In genomic region chr5:179869101-179869500, GRCh38 we compare ENCODE assay signal across 17 cellular contexts. TPM values are rescaled to one million over a fixed set of nuclear protein-coding genes. Genes with fewer than 3 reads are reported as not detected.
DNase-seq lines count a peak whose midpoint lies in the region; TF ChIP-seq lines count a peak whose summit lies in the region.
"Had no signal": no experiment of that assay in that cellular context is flagged by ENCODE, and none has a peak within 500 bp of the region (broad histone marks: within the 10 kb centered on the region; RNA-seq: fewer than 3 reads in every experiment).

No MANE protein-coding gene starts in this region.

- H3K27me3 Mint-ChIP-seq in nephron progenitor cell (ENCODE audit: low read depth, poor library complexity), result peaks cover 6% of the 10 kb centered on the region
- H3K27me3 Mint-ChIP-seq: CD4-positive, alpha-beta T cell had no signal

- peaks cover 19% of the 10 kb centered on the region for H3K36me3 Mint-ChIP-seq in nephron progenitor cell (ENCODE audit: low read depth)

- peaks cover 52% of the 10 kb centered on the region for H3K36me3 ChIP-seq in left ventricle myocardium inferior

- intact Hi-C loops in left ventricle myocardium inferior (cut with micrococcal nuclease) (no loop called here), cardiac septum (cut with DNase I) (no loop called here)

- H3K4me1 Mint-ChIP-seq in nephron progenitor cell, result peaks cover 39% of the 10 kb centered on the region

- H3K27ac ChIP-seq in left ventricle myocardium inferior (replicated peaks), result peak overlapping the region; percentile 73
- H3K27ac ChIP-seq: SK-N-MC had no signal

- TF ChIP-seq CTCF in left ventricle myocardium inferior (IDR thresholded peaks at IDR 0.05; ENCODE audit: borderline replicate concordance), result no peak
- no peak for TF ChIP-seq CTCF in nephron progenitor cell (IDR thresholded peaks at IDR 0.05)

- no peaks in the 10 kb centered on the region for H3K9me3 Mint-ChIP-seq in nephron progenitor cell
- H3K9me3 Mint-ChIP-seq: CD4-positive, alpha-beta T cell had no signal

- no peak overlapping the region for H3K4me3 ChIP-seq in left ventricle myocardium inferior
- H3K4me3 ChIP-seq: HAP-1, SK-N-MC had no signal

- DNase-seq in left ventricle myocardium inferior, result no peak
- no peak for DNase-seq in cardiac septum (ENCODE audit: low spot score)
- peak; percentile 71 for DNase-seq in NCI-H146 (lab: John Stamatoyannopoulos, UW)
- DNase-seq in nephron progenitor cell, result no peak
- DNase-seq in NCI-H128 (lab: John Stamatoyannopoulos, UW; ENCODE audit: unreplicated experiment), result no peak
- no peak for DNase-seq in AG08396 (ENCODE audit: low spot score)
- no peak for DNase-seq in SW 1271 (lab: John Stamatoyannopoulos, UW)
- DNase-seq: ACHN; CD4-positive, alpha-beta T cell; DMS79 treated with DMSO at 0.1 percent for 48 hours; NCI-H1105 treated with DMSO at 0.1 percent for 48 hours; NCI-H2029; NCI-H2171 treated with DMSO at 0.1 percent for 48 hours; NCI-H446 treated with DMSO at 0.1 percent for 48 hours; NCI-H82 had no signal

- peak overlapping the region; percentile 69 for H3K27ac Mint-ChIP-seq in nephron progenitor cell
- H3K27ac Mint-ChIP-seq: CD4-positive, alpha-beta T cell had no signal

- H3K4me1 ChIP-seq in left ventricle myocardium inferior, result peaks cover 36% of the 10 kb centered on the region

- no peaks in the 10 kb centered on the region for H3K27me3 ChIP-seq in left ventricle myocardium inferior (ENCODE audit: low read depth)

- no peaks in the 10 kb centered on the region for H3K9me3 ChIP-seq in left ventricle myocardium inferior (replicated peaks)
- H3K9me3 ChIP-seq: HAP-1 had no signal

- no peak overlapping the region for H3K4me3 Mint-ChIP-seq in nephron progenitor cell
- H3K4me3 Mint-ChIP-seq: CD4-positive, alpha-beta T cell had no signal

RNA-seq across cellular contexts. Expression of gene MRNIP, which starts 10.5 kb away (rescaled TPM):
- total RNA-seq in left ventricle myocardium inferior (13.1 TPM), cardiac septum (15.3 TPM)

RNA-seq across cellular contexts. Expression of gene TBC1D9B, which starts 38.6 kb away (rescaled TPM):
- total RNA-seq in left ventricle myocardium inferior (31.1 TPM), cardiac septum (41.3 TPM)

RNA-seq across cellular contexts. Expression of gene SQSTM1, which starts 48.4 kb away (rescaled TPM):
- total RNA-seq in left ventricle myocardium inferior (438 TPM), cardiac septum (372 TPM)
